Comparison of ENCODE assay signal across 8 cellular contexts in the genomic region with DNA sequence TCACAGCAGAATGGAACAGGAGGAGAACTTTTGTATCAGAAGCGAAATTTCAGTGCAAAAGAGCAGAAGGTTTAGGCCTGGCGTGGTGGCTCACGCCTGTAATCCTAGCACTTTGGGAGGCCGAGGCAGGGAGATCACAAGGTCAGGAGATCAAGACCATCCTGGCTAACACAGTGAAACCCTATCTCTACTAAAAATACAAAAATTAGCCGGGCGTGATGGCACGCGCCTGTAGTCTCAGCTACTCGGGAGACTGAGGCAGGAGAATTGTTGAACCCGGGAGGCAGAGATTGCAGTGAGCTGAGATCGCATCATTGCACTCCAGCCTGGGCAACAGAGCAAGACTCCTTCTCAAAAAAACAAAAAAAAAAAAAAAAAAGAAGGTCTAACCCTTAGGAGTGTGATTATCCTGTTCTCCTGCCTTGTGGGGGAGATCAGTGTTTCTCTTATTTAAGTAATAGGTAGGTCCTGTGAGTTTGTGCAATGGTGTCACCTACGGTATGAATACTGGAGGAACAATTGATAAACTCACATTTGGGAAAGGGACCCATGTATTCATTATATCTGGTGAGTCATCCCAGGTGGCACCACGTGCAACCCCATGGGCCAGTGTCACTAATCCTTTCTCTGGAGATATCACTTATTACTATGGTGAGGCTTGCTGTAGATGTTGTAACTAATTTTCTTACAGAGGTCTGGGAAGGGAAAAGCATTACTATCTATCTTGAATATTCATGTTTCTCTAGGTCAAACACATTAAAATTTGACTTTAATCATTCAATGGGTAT. TPM values are rescaled to one million over a fixed set of nuclear protein-coding genes. Genes with fewer than 3 reads are reported as not detected.
A peak's percentile ranks its signal among the peaks of the same experiment; 100 is the strongest.
DNase-seq lines count a peak whose midpoint lies in the region; ATAC-seq and TF ChIP-seq lines count a peak whose summit lies in the region.
"Not testable (repeated sequence)": the region's sequence is repeated elsewhere in the genome, so short reads cannot be mapped to it uniquely, and the experiment has no call there.

No MANE protein-coding gene starts in this region.

- not testable (repeated sequence) for H3K9me3 ChIP-seq in CD4-positive, alpha-beta T cell (ENCODE audit: control insufficient read depth, low read length); Peyer's patch

- not testable (repeated sequence) for H3K4me3 ChIP-seq in Peyer's patch

- H3K4me1 ChIP-seq in Peyer's patch, result peaks cover 0 to 23% (median 0%) of the 10 kb centered on the region in 4 donors

- H3K36me3 ChIP-seq in Peyer's patch, result not testable (repeated sequence)

- TF ChIP-seq POLR2A in Peyer's patch (IDR thresholded peaks at IDR 0.05), result not testable (repeated sequence)

- DNase-seq in CD4-positive, alpha-beta T cell; Peyer's patch; activated CD4-positive, alpha-beta T cell treated with anti-CD3 and anti-CD28 coated beads, Interleukin-2, amount 10 ng/mL, durations not matched to agents 24 days and 14 days; activated T-cell treated with anti-CD3 and anti-CD28 coated beads, Interleukin-2, amount 50 U/mL, for 24 hours; activated naive CD4-positive, alpha-beta T cell treated with anti-CD3 and anti-CD28 coated beads, Interleukin-2, amount 10 ng/mL, durations not matched to agents 7 days and 5 days; central memory CD8-positive, alpha-beta T cell (ENCODE audit: low spot score in 2 of 2); natural killer cell treated with Interleukin-12 subunit alpha and Interleukin-12 subunit beta and Interleukin-15 and Interleukin-18, amount 100 ng/mL, for 72 hours (ENCODE audit: low spot score); stimulated activated naive B cell treated with anti-CD40 and anti-IgM and Interleukin-4, amounts not matched to agents 10 μg/mL and 1 μg/mL and 100 μg/mL, for 72 hours: not testable (repeated sequence)

- H3K27me3 Mint-ChIP-seq in CD4-positive, alpha-beta T cell; activated CD4-positive, alpha-beta T cell treated with anti-CD3 and anti-CD28 coated beads, Interleukin-2, amount 10 ng/mL, durations not matched to agents 24 days and 14 days; activated T-cell treated with anti-CD3 and anti-CD28 coated beads, Interleukin-2, amount 50 U/mL, for 24 hours; activated naive CD4-positive, alpha-beta T cell treated with anti-CD3 and anti-CD28 coated beads, Interleukin-2, amount 10 ng/mL, durations not matched to agents 7 days and 5 days; central memory CD8-positive, alpha-beta T cell; natural killer cell treated with Interleukin-12 subunit alpha and Interleukin-12 subunit beta and Interleukin-15 and Interleukin-18, amount 100 ng/mL, for 72 hours; stimulated activated naive B cell treated with anti-CD40 and anti-IgM and Interleukin-4, amounts not matched to agents 10 μg/mL and 1 μg/mL and 100 μg/mL, for 72 hours: not testable (repeated sequence)

- ATAC-seq in CD4-positive, alpha-beta T cell (ENCODE audit: poor library complexity); central memory CD8-positive, alpha-beta T cell (replicated peaks; ENCODE audit: extremely low read depth, poor library complexity, severe bottlenecking); natural killer cell treated with Interleukin-12 subunit alpha and Interleukin-12 subunit beta and Interleukin-15 and Interleukin-18, amount 100 ng/mL, for 72 hours; stimulated activated naive B cell treated with anti-CD40 and anti-IgM and Interleukin-4, amounts not matched to agents 10 μg/mL and 1 μg/mL and 100 μg/mL, for 72 hours (replicated peaks): not testable (repeated sequence)

- CTCF ChIA-PET in CD4-positive, alpha-beta T cell (lab: Charles Lee), result interaction anchor here (0.7 to 4.0 kb wide), 2 partner anchors 27 to 700 kb away, joined by 3 to 21 read pairs; no protein-coding TSS in a partner anchor
- CTCF ChIA-PET in activated naive CD4-positive, alpha-beta T cell treated with anti-CD3 and anti-CD28 coated beads, Interleukin-2, amount 10 ng/mL, durations not matched to agents 7 days and 5 days (lab: Charles Lee), result interaction anchor here (1.9 kb wide), 1 partner anchor 26 kb away, joined by 6 read pairs; no protein-coding TSS in a partner anchor

- H3K27ac ChIP-seq in CD4-positive, alpha-beta T cell (ENCODE audit: low read depth, low read length), result peak overlapping the region; percentile 99
- peak overlapping the region in 3 of 4 donors; percentile 31 to 73 (median 63) for H3K27ac ChIP-seq in Peyer's patch

- POLR2A ChIA-PET in CD4-positive, alpha-beta T cell (lab: Charles Lee), result interaction anchor here (1.1 to 8.3 kb wide), 4 partner anchors 7 to 697 kb away, joined by 3 to 331 read pairs (median 82); no protein-coding TSS in a partner anchor

- TF ChIP-seq CTCF in CD4-positive, alpha-beta T cell (IDR thresholded peaks at IDR 0.05); Peyer's patch (IDR thresholded peaks at IDR 0.05): not testable (repeated sequence)

- peak overlapping the region; percentile 93 for H3K27ac Mint-ChIP-seq in CD4-positive, alpha-beta T cell
- peak overlapping the region; percentile 93 for H3K27ac Mint-ChIP-seq in activated CD4-positive, alpha-beta T cell treated with anti-CD3 and anti-CD28 coated beads, Interleukin-2, amount 10 ng/mL, durations not matched to agents 24 days and 14 days
- H3K27ac Mint-ChIP-seq in activated T-cell treated with anti-CD3 and anti-CD28 coated beads, Interleukin-2, amount 50 U/mL, for 24 hours, result peak overlapping the region; percentile 97
- H3K27ac Mint-ChIP-seq in activated naive CD4-positive, alpha-beta T cell treated with anti-CD3 and anti-CD28 coated beads, Interleukin-2, amount 10 ng/mL, durations not matched to agents 7 days and 5 days, result peak overlapping the region; percentile 95
- H3K27ac Mint-ChIP-seq in central memory CD8-positive, alpha-beta T cell (ENCODE audit: low read depth), result peak overlapping the region; percentile 100
- H3K27ac Mint-ChIP-seq in natural killer cell treated with Interleukin-12 subunit alpha and Interleukin-12 subunit beta and Interleukin-15 and Interleukin-18, amount 100 ng/mL, for 72 hours, result peak overlapping the region; percentile 56 to 98
- peak overlapping the region; percentile 11 for H3K27ac Mint-ChIP-seq in stimulated activated naive B cell treated with anti-CD40 and anti-IgM and Interleukin-4, amounts not matched to agents 10 μg/mL and 1 μg/mL and 100 μg/mL, for 72 hours

- peak overlapping the region; percentile 75 for H3K4me3 Mint-ChIP-seq in CD4-positive, alpha-beta T cell
- H3K4me3 Mint-ChIP-seq in activated CD4-positive, alpha-beta T cell treated with anti-CD3 and anti-CD28 coated beads, Interleukin-2, amount 10 ng/mL, durations not matched to agents 24 days and 14 days, result peak overlapping the region; percentile 84
- H3K4me3 Mint-ChIP-seq in activated T-cell treated with anti-CD3 and anti-CD28 coated beads, Interleukin-2, amount 50 U/mL, for 24 hours, result peak overlapping the region; percentile 69
- peak overlapping the region; percentile 71 for H3K4me3 Mint-ChIP-seq in activated naive CD4-positive, alpha-beta T cell treated with anti-CD3 and anti-CD28 coated beads, Interleukin-2, amount 10 ng/mL, durations not matched to agents 7 days and 5 days
- peak overlapping the region; percentile 77 for H3K4me3 Mint-ChIP-seq in central memory CD8-positive, alpha-beta T cell
- peak overlapping the region; percentile 55 for H3K4me3 Mint-ChIP-seq in natural killer cell treated with Interleukin-12 subunit alpha and Interleukin-12 subunit beta and Interleukin-15 and Interleukin-18, amount 100 ng/mL, for 72 hours
- not testable (repeated sequence) for H3K4me3 Mint-ChIP-seq in stimulated activated naive B cell treated with anti-CD40 and anti-IgM and Interleukin-4, amounts not matched to agents 10 μg/mL and 1 μg/mL and 100 μg/mL, for 72 hours

- H3K36me3 Mint-ChIP-seq in CD4-positive, alpha-beta T cell (ENCODE audit: low read depth), result peaks cover 100% of the 10 kb centered on the region
- peaks cover 95% of the 10 kb centered on the region for H3K36me3 Mint-ChIP-seq in activated CD4-positive, alpha-beta T cell treated with anti-CD3 and anti-CD28 coated beads, Interleukin-2, amount 10 ng/mL, durations not matched to agents 24 days and 14 days (ENCODE audit: low read depth)
- peaks cover 99% of the 10 kb centered on the region for H3K36me3 Mint-ChIP-seq in activated T-cell treated with anti-CD3 and anti-CD28 coated beads, Interleukin-2, amount 50 U/mL, for 24 hours (ENCODE audit: low read depth)
- H3K36me3 Mint-ChIP-seq in activated naive CD4-positive, alpha-beta T cell treated with anti-CD3 and anti-CD28 coated beads, Interleukin-2, amount 10 ng/mL, durations not matched to agents 7 days and 5 days, result peaks cover 96% of the 10 kb centered on the region
- peaks cover 96% of the 10 kb centered on the region for H3K36me3 Mint-ChIP-seq in central memory CD8-positive, alpha-beta T cell (ENCODE audit: insufficient read depth)
- H3K36me3 Mint-ChIP-seq in natural killer cell treated with Interleukin-12 subunit alpha and Interleukin-12 subunit beta and Interleukin-15 and Interleukin-18, amount 100 ng/mL, for 72 hours, result peaks cover 29% of the 10 kb centered on the region
- peaks cover 24 to 32% of the 10 kb centered on the region in 2 donors for H3K36me3 Mint-ChIP-seq in stimulated activated naive B cell treated with anti-CD40 and anti-IgM and Interleukin-4, amounts not matched to agents 10 μg/mL and 1 μg/mL and 100 μg/mL, for 72 hours

- not testable (repeated sequence) for H3K27me3 ChIP-seq in CD4-positive, alpha-beta T cell (ENCODE audit: control insufficient read depth, insufficient read depth, low read length); Peyer's patch

- H3K4me1 Mint-ChIP-seq in CD4-positive, alpha-beta T cell (ENCODE audit: low read depth), result peaks cover 99% of the 10 kb centered on the region
- peaks cover 91% of the 10 kb centered on the region for H3K4me1 Mint-ChIP-seq in activated CD4-positive, alpha-beta T cell treated with anti-CD3 and anti-CD28 coated beads, Interleukin-2, amount 10 ng/mL, durations not matched to agents 24 days and 14 days
- peaks cover 96% of the 10 kb centered on the region for H3K4me1 Mint-ChIP-seq in activated T-cell treated with anti-CD3 and anti-CD28 coated beads, Interleukin-2, amount 50 U/mL, for 24 hours (ENCODE audit: low read depth)
- H3K4me1 Mint-ChIP-seq in activated naive CD4-positive, alpha-beta T cell treated with anti-CD3 and anti-CD28 coated beads, Interleukin-2, amount 10 ng/mL, durations not matched to agents 7 days and 5 days, result peaks cover 97% of the 10 kb centered on the region
- H3K4me1 Mint-ChIP-seq in central memory CD8-positive, alpha-beta T cell, result peaks cover 96% of the 10 kb centered on the region
- peaks cover 32 to 75% of the 10 kb centered on the region in 2 donors for H3K4me1 Mint-ChIP-seq in natural killer cell treated with Interleukin-12 subunit alpha and Interleukin-12 subunit beta and Interleukin-15 and Interleukin-18, amount 100 ng/mL, for 72 hours (ENCODE audit: low read depth in 2 of 2)
- peaks cover 44 to 71% of the 10 kb centered on the region in 2 donors for H3K4me1 Mint-ChIP-seq in stimulated activated naive B cell treated with anti-CD40 and anti-IgM and Interleukin-4, amounts not matched to agents 10 μg/mL and 1 μg/mL and 100 μg/mL, for 72 hours

- H3K9me3 Mint-ChIP-seq in CD4-positive, alpha-beta T cell; activated CD4-positive, alpha-beta T cell treated with anti-CD3 and anti-CD28 coated beads, Interleukin-2, amount 10 ng/mL, durations not matched to agents 24 days and 14 days; activated T-cell treated with anti-CD3 and anti-CD28 coated beads, Interleukin-2, amount 50 U/mL, for 24 hours; activated naive CD4-positive, alpha-beta T cell treated with anti-CD3 and anti-CD28 coated beads, Interleukin-2, amount 10 ng/mL, durations not matched to agents 7 days and 5 days; central memory CD8-positive, alpha-beta T cell; natural killer cell treated with Interleukin-12 subunit alpha and Interleukin-12 subunit beta and Interleukin-15 and Interleukin-18, amount 100 ng/mL, for 72 hours; stimulated activated naive B cell treated with anti-CD40 and anti-IgM and Interleukin-4, amounts not matched to agents 10 μg/mL and 1 μg/mL and 100 μg/mL, for 72 hours: not testable (repeated sequence)

- intact Hi-C loops in CD4-positive, alpha-beta T cell (cut with DNase I, micrococcal nuclease), result loop anchor here in 1 of 2 experiments (2.0 kb wide), 1 partner anchor 13 kb away; no protein-coding TSS in a partner anchor
- intact Hi-C loops in activated CD4-positive, alpha-beta T cell treated with anti-CD3 and anti-CD28 coated beads, Interleukin-2, amount 10 ng/mL, durations not matched to agents 24 days and 14 days (cut with micrococcal nuclease), result loop anchor here (5.0 kb wide), 1 partner anchor 546 kb away; no protein-coding TSS in a partner anchor

RNA-seq across cellular contexts. Expression of a gene that starts 45.3 kb away (rescaled TPM):
- 10 to 100 TPM; 41.8 to 44.1 TPM for total RNA-seq in CD4-positive, alpha-beta T cell
- total RNA-seq in Peyer's patch, result 100 to 1,000 TPM in 2 of 4 donors, 10 to 100 TPM in 2; 52.0 to 173 (median 123) TPM
- 255 and 266 TPM in 2 replicates for total RNA-seq in activated CD4-positive, alpha-beta T cell treated with anti-CD3 and anti-CD28 coated beads, Interleukin-2, amount 10 ng/mL, durations not matched to agents 24 days and 14 days
- 100 to 1,000 TPM; 147 to 221 TPM for total RNA-seq in natural killer cell treated with Interleukin-12 subunit alpha and Interleukin-12 subunit beta and Interleukin-15 and Interleukin-18, amount 100 ng/mL, for 72 hours

RNA-seq across cellular contexts. Expression of a gene that starts 54.3 kb away (rescaled TPM):
- total RNA-seq in CD4-positive, alpha-beta T cell, result 1 to 10 TPM; 7.1 to 8.9 TPM
- 10 to 100 TPM; 28.1 to 51.4 (median 42.8) TPM for total RNA-seq in Peyer's patch
- 9.7 and 10.3 TPM in 2 replicates for total RNA-seq in activated CD4-positive, alpha-beta T cell treated with anti-CD3 and anti-CD28 coated beads, Interleukin-2, amount 10 ng/mL, durations not matched to agents 24 days and 14 days
- 10 to 100 TPM in 1 of 2 donors, 1 to 10 TPM in 1; 8.4 to 36.8 TPM for total RNA-seq in natural killer cell treated with Interleukin-12 subunit alpha and Interleukin-12 subunit beta and Interleukin-15 and Interleukin-18, amount 100 ng/mL, for 72 hours

Comparison
In these comparisons a context has a peak if more than half of its experiments do, and no peak if none do; other contexts are left out.
1. H3K27ac Mint-ChIP-seq: peak in every context shown above with its lines; median percentile 100 in central memory CD8-positive, alpha-beta T cell; 97 in activated T-cell treated with anti-CD3 and anti-CD28 coated beads, Interleukin-2, amount 50 U/mL, for 24 hours; 95 in activated naive CD4-positive, alpha-beta T cell treated with anti-CD3 and anti-CD28 coated beads, Interleukin-2, amount 10 ng/mL, durations not matched to agents 7 days and 5 days; 93 in CD4-positive, alpha-beta T cell; 93 in activated CD4-positive, alpha-beta T cell treated with anti-CD3 and anti-CD28 coated beads, Interleukin-2, amount 10 ng/mL, durations not matched to agents 24 days and 14 days; 77 in natural killer cell treated with Interleukin-12 subunit alpha and Interleukin-12 subunit beta and Interleukin-15 and Interleukin-18, amount 100 ng/mL, for 72 hours; 11 in stimulated activated naive B cell treated with anti-CD40 and anti-IgM and Interleukin-4, amounts not matched to agents 10 μg/mL and 1 μg/mL and 100 μg/mL, for 72 hours.